In genomic region chr20:44071526-44072111, GRCh38 we compare ENCODE assay signal across 21 cellular contexts.
DNase-seq lines count a peak whose midpoint lies in the region; ATAC-seq and TF ChIP-seq lines count a peak whose summit lies in the region.
"Had no signal": no experiment of that assay in that cellular context is flagged by ENCODE, and none has a peak within 500 bp of the region (broad histone marks: within the 10 kb centered on the region; RNA-seq: fewer than 3 reads in every experiment).

No MANE protein-coding gene starts in this region.

- ATAC-seq in Right ventricle myocardium inferior (no peak), natural killer cell (no peak)
- ATAC-seq in activated CD8-positive, alpha-beta T cell treated with anti-CD3 and anti-CD28 coated beads for 36 hours, result no peak
- ATAC-seq: foreskin keratinocyte, right cardiac atrium had no signal

- POLR2A ChIA-PET in activated CD8-positive, alpha-beta T cell treated with anti-CD3 and anti-CD28 coated beads for 36 hours (lab: Charles Lee), result interaction anchor here (0.9 kb wide), 1 partner anchor 336 kb away, joined by 3 read pairs; no protein-coding TSS in a partner anchor

- H3K27ac Mint-ChIP-seq in activated CD8-positive, alpha-beta T cell treated with anti-CD3 and anti-CD28 coated beads for 36 hours, result peak overlapping the region; percentile 92
- no peak overlapping the region for H3K27ac Mint-ChIP-seq in natural killer cell
- H3K27ac Mint-ChIP-seq: H9, mesothelial cell of epicardium had no signal

- no peaks in the 10 kb centered on the region for H3K4me1 ChIP-seq in right atrium auricular region
- H3K4me1 ChIP-seq in testis, result no peaks in the 10 kb centered on the region
- H3K4me1 ChIP-seq: foreskin keratinocyte had no signal

- peak; percentile 42 for DNase-seq in right atrium auricular region (ENCODE audit: low spot score)
- DNase-seq in Right ventricle myocardium inferior (ENCODE audit: missing footprints), result no peak
- DNase-seq in activated CD8-positive, alpha-beta T cell treated with anti-CD3 and anti-CD28 coated beads for 36 hours, result no peak
- DNase-seq in natural killer cell, result no peak
- DNase-seq in ureter (ENCODE audit: low spot score), result peak; percentile 36
- DNase-seq in testis, result no peak
- no peak for DNase-seq in DMS53 treated with DMSO at 0.1 percent for 48 hours (lab: John Stamatoyannopoulos, UW; ENCODE audit: unreplicated experiment)
- DNase-seq in COR-L47 (lab: John Stamatoyannopoulos, UW), result no peak
- DNase-seq: Calu3; foreskin keratinocyte; H9; hypothalamus; NCI-H1048; NCI-H2107; NCI-H526; SHP77 treated with DMSO at 0.1 percent for 48 hours; stimulated activated CD4-positive, alpha-beta T cell treated with anti-CD3 and anti-CD28 coated beads, Interleukin-15, amount 100 ng/mL, for 24 hours; T-helper 2 cell had no signal

- TF ChIP-seq POLR2A in testis (IDR thresholded peaks at IDR 0.05), result no peak

- H3K27me3 ChIP-seq in right atrium auricular region, result no peaks in the 10 kb centered on the region
- no peaks in the 10 kb centered on the region for H3K27me3 ChIP-seq in testis

- H3K4me3 ChIP-seq in right atrium auricular region (no peak overlapping the region), testis (no peak overlapping the region)

- CTCF ChIA-PET in activated CD8-positive, alpha-beta T cell treated with anti-CD3 and anti-CD28 coated beads for 36 hours (lab: Charles Lee), result interaction anchor here (1.0 to 1.2 kb wide), 2 partner anchors 9 to 321 kb away, joined by 4 to 7 read pairs (median 4); no protein-coding TSS in a partner anchor

- H3K27ac ChIP-seq in right atrium auricular region (no peak overlapping the region), testis (no peak overlapping the region)
- H3K27ac ChIP-seq: foreskin keratinocyte had no signal

- intact Hi-C loops in Right ventricle myocardium inferior (cut with DNase I), result no loop called here
- intact Hi-C loops in activated CD8-positive, alpha-beta T cell treated with anti-CD3 and anti-CD28 coated beads for 36 hours (cut with micrococcal nuclease), result no loop called here
- intact Hi-C loops in natural killer cell (cut with micrococcal nuclease), result loop anchor here (5.0 kb wide), 1 partner anchor 89 kb away; no protein-coding TSS in a partner anchor
- intact Hi-C loops in testis (cut with DNase I; ENCODE audit: low total_unique reads), result no loop called here

- H3K36me3 Mint-ChIP-seq in activated CD8-positive, alpha-beta T cell treated with anti-CD3 and anti-CD28 coated beads for 36 hours (ENCODE audit: low read depth), result no peaks in the 10 kb centered on the region
- H3K36me3 Mint-ChIP-seq in natural killer cell, result no peaks in the 10 kb centered on the region
- H3K36me3 Mint-ChIP-seq: mesothelial cell of epicardium had no signal

- H3K27me3 Mint-ChIP-seq in activated CD8-positive, alpha-beta T cell treated with anti-CD3 and anti-CD28 coated beads for 36 hours, result peaks cover 2% of the 10 kb centered on the region
- peaks cover 47 to 52% of the 10 kb centered on the region in 2 donors for H3K27me3 Mint-ChIP-seq in natural killer cell (ENCODE audit: low read depth in 2 of 2)
- H3K27me3 Mint-ChIP-seq: stimulated activated naive CD8-positive, alpha-beta T cell treated with anti-CD3 and anti-CD28 coated beads, Interleukin-15, Interleukin-2, amounts not matched to agents 100 ng/mL and 50 ng/mL, for 24 hours had no signal

- H3K9me3 Mint-ChIP-seq in activated CD8-positive, alpha-beta T cell treated with anti-CD3 and anti-CD28 coated beads for 36 hours, result no peaks in the 10 kb centered on the region
- no peaks in the 10 kb centered on the region for H3K9me3 Mint-ChIP-seq in natural killer cell
- H3K9me3 Mint-ChIP-seq: H9; mesothelial cell of epicardium; stimulated activated naive CD8-positive, alpha-beta T cell treated with anti-CD3 and anti-CD28 coated beads, Interleukin-15, Interleukin-2, amounts not matched to agents 100 ng/mL and 50 ng/mL, for 24 hours had no signal

- H3K9me3 ChIP-seq in right atrium auricular region (no peaks in the 10 kb centered on the region), testis (no peaks in the 10 kb centered on the region)

- H3K4me1 Mint-ChIP-seq in activated CD8-positive, alpha-beta T cell treated with anti-CD3 and anti-CD28 coated beads for 36 hours (ENCODE audit: low read depth), result peaks cover 74% of the 10 kb centered on the region
- peaks cover 31 to 51% of the 10 kb centered on the region in 2 donors for H3K4me1 Mint-ChIP-seq in natural killer cell
- H3K4me1 Mint-ChIP-seq: mesothelial cell of epicardium had no signal

- WGBS in testis, 2 donors, result 76 to 87% methylated on average over 3 to 11 of the region's 11 CpGs

- H3K36me3 ChIP-seq in right atrium auricular region, result no peaks in the 10 kb centered on the region
- H3K36me3 ChIP-seq in testis (ENCODE audit: low read depth, missing control alignments), result no peaks in the 10 kb centered on the region

- no peak for TF ChIP-seq CTCF in right atrium auricular region (IDR thresholded peaks at IDR 0.05)
- TF ChIP-seq CTCF in activated CD8-positive, alpha-beta T cell treated with anti-CD3 and anti-CD28 coated beads for 36 hours (IDR thresholded peaks at IDR 0.05), result no peak
- no peak for TF ChIP-seq CTCF in natural killer cell (IDR thresholded peaks at IDR 0.05)
- no peak for TF ChIP-seq CTCF in testis (IDR thresholded peaks at IDR 0.05)

- H3K4me3 Mint-ChIP-seq in activated CD8-positive, alpha-beta T cell treated with anti-CD3 and anti-CD28 coated beads for 36 hours, result no peak overlapping the region
- H3K4me3 Mint-ChIP-seq in natural killer cell, result peak overlapping the region; percentile 38
- H3K4me3 Mint-ChIP-seq: H9; mesothelial cell of epicardium; stimulated activated naive CD8-positive, alpha-beta T cell treated with anti-CD3 and anti-CD28 coated beads, Interleukin-15, Interleukin-2, amounts not matched to agents 100 ng/mL and 50 ng/mL, for 24 hours had no signal

Comparison
In these comparisons a context has a peak if more than half of its experiments do, and no peak if none do; other contexts are left out.
1. DNase-seq: peak in right atrium auricular region (single experiment) and ureter (single experiment); none in Right ventricle myocardium inferior (single experiment), activated CD8-positive, alpha-beta T cell treated with anti-CD3 and anti-CD28 coated beads for 36 hours (single experiment), natural killer cell (single experiment), testis (single experiment), DMS53 treated with DMSO at 0.1 percent for 48 hours (single experiment) and COR-L47 (single experiment).